Comparison of ENCODE assay signal across 14 cellular contexts in the genomic region with DNA sequence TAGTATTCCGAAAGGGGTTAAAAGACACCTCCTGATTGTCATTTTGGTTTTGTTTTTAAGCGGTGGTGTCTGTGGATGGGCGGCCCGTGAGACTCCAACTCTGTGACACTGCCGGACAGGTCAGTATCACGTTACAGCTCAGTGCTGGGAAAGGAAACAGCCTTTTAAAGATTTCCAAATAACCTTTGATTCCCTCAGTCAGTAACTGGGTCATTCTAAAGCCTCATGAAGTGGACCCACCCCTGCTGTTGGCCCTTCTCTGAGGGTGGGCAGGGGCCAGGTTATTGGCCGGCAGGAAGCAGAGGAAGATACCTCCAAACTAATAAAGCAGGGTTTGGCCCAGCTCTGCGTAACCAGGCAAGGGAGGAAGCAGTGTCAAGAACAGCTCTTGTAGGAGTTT. TPM values are rescaled to one million over a fixed set of nuclear protein-coding genes. Genes with fewer than 3 reads are reported as not detected.
DNase-seq lines count a peak whose midpoint lies in the region; ATAC-seq and TF ChIP-seq lines count a peak whose summit lies in the region.
"Had no signal": no experiment of that assay in that cellular context is flagged by ENCODE, and none has a peak within 500 bp of the region (broad histone marks: within the 10 kb centered on the region; RNA-seq: fewer than 3 reads in every experiment).

No MANE protein-coding gene starts in this region.

- no peak overlapping the region for H2BK5ac ChIP-seq in mesendoderm (ENCODE audit: low read length)

- no peak overlapping the region for H3K56ac ChIP-seq in mesendoderm (ENCODE audit: low read length)

- peak; percentile 31 to 58 (median 55) for ATAC-seq in right lobe of liver
- ATAC-seq in GM18907 (IDR thresholded peaks at IDR 0.05; ENCODE audit: unreplicated experiment) = no peak
- ATAC-seq in HG03469 (IDR thresholded peaks at IDR 0.05; ENCODE audit: unreplicated experiment) = no peak

- intact Hi-C loops in right lobe of liver (cut with DNase I) = loop anchor here in 1 of 2 donors (10.0 kb wide), 1 partner anchor 487 kb away; no protein-coding TSS in a partner anchor

- no peaks in the 10 kb centered on the region for H3K79me2 ChIP-seq in mesendoderm (ENCODE audit: control insufficient read depth, insufficient read depth, low read length)

- H3K23ac ChIP-seq in mesendoderm (ENCODE audit: low read length) = no peak overlapping the region

- H3K27me3 Mint-ChIP-seq in CD8-positive, alpha-beta memory T cell = peaks cover 0 to 5% of the 10 kb centered on the region in 2 donors
- peaks cover under 1% of the 10 kb centered on the region for H3K27me3 Mint-ChIP-seq in brain

- 16% methylated on average over 8 of the region's 8 CpGs for WGBS in right lobe of liver (ENCODE audit: insufficient coverage, low coverage, low lambda C conversion rate, missing lambda C conversion rate)
- no CpG with 5 or more reads among the region's 8 CpGs for WGBS in mesendoderm (ENCODE audit: extremely low coverage, insufficient coverage, low lambda C conversion rate)

- no peaks in the 10 kb centered on the region for H3K4me1 ChIP-seq in CD8-positive, alpha-beta memory T cell (ENCODE audit: insufficient read depth, low read length)
- H3K4me1 ChIP-seq in right lobe of liver (peaks cover 0 to 30% (median 13%) of the 10 kb centered on the region in 4 donors), mesendoderm (ENCODE audit: control insufficient read depth, low read depth, low read length) (no peaks in the 10 kb centered on the region)

- H4K5ac ChIP-seq in mesendoderm (ENCODE audit: low read length) = no peak overlapping the region

- no peak overlapping the region for H3K27ac ChIP-seq in CD8-positive, alpha-beta memory T cell (ENCODE audit: low read depth, low read length)
- H3K27ac ChIP-seq in right lobe of liver (peak overlapping the region; percentile 98 to 100 (median 99)), skin epidermis (peak overlapping the region in 11 of 21 experiments; percentile 30 to 96 (median 86)), mesendoderm (ENCODE audit: low read depth, low read length) (no peak overlapping the region)
- H3K27ac ChIP-seq: C4-2B had no signal

- peaks cover 37 to 68% (median 40%) of the 10 kb centered on the region in 3 donors for H3K4me1 Mint-ChIP-seq in CD8-positive, alpha-beta memory T cell
- peaks cover 55% of the 10 kb centered on the region for H3K4me1 Mint-ChIP-seq in brain

- TF ChIP-seq POLR2A in right lobe of liver (IDR thresholded peaks at IDR 0.05) = peak; percentile 73

- CTCF ChIA-PET in CD8-positive, alpha-beta memory T cell (lab: Charles Lee) = interaction anchor here (1.4 kb wide), 1 partner anchor 490 kb away, joined by 6 read pairs; no protein-coding TSS in a partner anchor

- TF ChIP-seq CTCF in brain (conservative IDR thresholded peaks at IDR 0.05) (no peak), right lobe of liver (IDR thresholded peaks at IDR 0.05) (no peak)

- no peak overlapping the region for H4K8ac ChIP-seq in mesendoderm (ENCODE audit: low read depth, low read length)

- no peak overlapping the region for H3K4ac ChIP-seq in mesendoderm (ENCODE audit: low read depth, low read length)

- H2BK15ac ChIP-seq in mesendoderm (replicated peaks; ENCODE audit: low read depth) = no peak overlapping the region

- no peak overlapping the region for H2BK120ac ChIP-seq in mesendoderm (ENCODE audit: low read depth, low read length)

- H2AK5ac ChIP-seq in mesendoderm (ENCODE audit: low read length) = no peak overlapping the region

- H3K18ac ChIP-seq in mesendoderm (ENCODE audit: low read length) = no peak overlapping the region

- no peaks in the 10 kb centered on the region for H3K27me3 ChIP-seq in CD8-positive, alpha-beta memory T cell (ENCODE audit: insufficient read depth, low read length, poor library complexity, severe bottlenecking)
- H3K27me3 ChIP-seq in right lobe of liver = no peaks in the 10 kb centered on the region
- H3K27me3 ChIP-seq in mesendoderm (ENCODE audit: insufficient read depth, low read length, poor library complexity) = no peaks in the 10 kb centered on the region
- H3K27me3 ChIP-seq: MG63 had no signal

- no peaks in the 10 kb centered on the region for H3K36me3 ChIP-seq in CD8-positive, alpha-beta memory T cell (ENCODE audit: insufficient read depth, low read length)
- peaks cover 0 to 17% (median 0%) of the 10 kb centered on the region in 4 donors for H3K36me3 ChIP-seq in right lobe of liver
- H3K36me3 ChIP-seq in mesendoderm (ENCODE audit: control insufficient read depth, insufficient read depth, low read length) = no peaks in the 10 kb centered on the region
- H3K36me3 ChIP-seq: MG63 had no signal

- no peak for DNase-seq in CD8-positive, alpha-beta memory T cell
- peak in 2 of 3 donors; percentile 57 to 59 for DNase-seq in right lobe of liver
- no peak for DNase-seq in kidney glomerular epithelial cell (lab: John Stamatoyannopoulos, UW)
- DNase-seq in mesendoderm = no peak
- DNase-seq: foreskin fibroblast, HFFc6, MG63, NCI-H524 treated with DMSO at 0.1 percent for 48 hours, SK-N-SH had no signal

- H3K36me3 Mint-ChIP-seq in CD8-positive, alpha-beta memory T cell = peaks cover 6 to 20% (median 6%) of the 10 kb centered on the region in 3 donors
- H3K36me3 Mint-ChIP-seq in brain = peaks cover 43% of the 10 kb centered on the region

- H3K79me1 ChIP-seq in mesendoderm (ENCODE audit: low read length) = no peaks in the 10 kb centered on the region

- no peak overlapping the region for H3K4me3 ChIP-seq in CD8-positive, alpha-beta memory T cell (ENCODE audit: low read length)
- H3K4me3 ChIP-seq in right lobe of liver (peak overlapping the region; percentile 83 to 85 (median 85)), skin epidermis (peak overlapping the region in 2 of 7 experiments; percentile 82 to 84), mesendoderm (ENCODE audit: low read length) (no peak overlapping the region)
- H3K4me3 ChIP-seq: MG63 had no signal

- no peaks in the 10 kb centered on the region for H3K9me3 ChIP-seq in CD8-positive, alpha-beta memory T cell (ENCODE audit: low read length)
- H3K9me3 ChIP-seq in right lobe of liver = no peaks in the 10 kb centered on the region
- H3K9me3 ChIP-seq: MG63, SK-N-SH had no signal

- H3K4me2 ChIP-seq in mesendoderm (ENCODE audit: low read length) = no peak overlapping the region
- H3K4me2 ChIP-seq: SK-N-SH had no signal

- POLR2A ChIA-PET in CD8-positive, alpha-beta memory T cell (lab: Charles Lee) = interaction anchor here (0.7 kb wide), 1 partner anchor 784 kb away, joined by 6 read pairs; no protein-coding TSS in a partner anchor

- no peak overlapping the region for H3K9ac ChIP-seq in mesendoderm (ENCODE audit: low read length)
- H3K9ac ChIP-seq: SK-N-SH had no signal

- no peaks in the 10 kb centered on the region for H3K9me3 Mint-ChIP-seq in CD8-positive, alpha-beta memory T cell
- no peaks in the 10 kb centered on the region for H3K9me3 Mint-ChIP-seq in brain

- H3K4me3 Mint-ChIP-seq in CD8-positive, alpha-beta memory T cell = peak overlapping the region; percentile 89 to 96 (median 94)
- H3K4me3 Mint-ChIP-seq in brain = peak overlapping the region; percentile 92 to 99 (median 97)
- H3K4me3 Mint-ChIP-seq: HFFc6 had no signal

- H3K27ac Mint-ChIP-seq in CD8-positive, alpha-beta memory T cell = peak overlapping the region; percentile 32 to 91 (median 87)
- H3K27ac Mint-ChIP-seq in brain = peak overlapping the region in 3 of 5 experiments; percentile 83 to 89 (median 87)
- H3K27ac Mint-ChIP-seq: HFFc6 had no signal

RNA-seq across cellular contexts. Expression of a gene that starts 2.3 kb away (rescaled TPM):
- total RNA-seq in CD8-positive, alpha-beta memory T cell = under 1 TPM; 0.64 to 0.88 TPM
- polyA plus RNA-seq in CD8-positive, alpha-beta memory T cell = 2.3 TPM
- polyA plus RNA-seq in brain (ENCODE audit: insufficient read depth, low read depth, low replicate concordance) = 18.4 TPM
- 10 to 100 TPM; 16.6 to 22.2 (median 19.6) TPM for total RNA-seq in right lobe of liver
- 4.1 TPM for polyA plus RNA-seq in mesendoderm (2013, experiment 1 of 2)
- polyA plus RNA-seq in mesendoderm (2013, experiment 2 of 2) = 4.4 TPM

Comparison
In these comparisons a context has a peak if more than half of its experiments do, and no peak if none do; other contexts are left out.
1. DNase-seq: peak in right lobe of liver (2 of 3); none in CD8-positive, alpha-beta memory T cell (0 of 5), kidney glomerular epithelial cell (single experiment) and mesendoderm (single experiment).
2. H3K27ac ChIP-seq: peak in right lobe of liver (3 of 3) and skin epidermis (11 of 21); none in CD8-positive, alpha-beta memory T cell (single experiment) and mesendoderm (single experiment).
3. H3K4me3 ChIP-seq: peak in right lobe of liver (3 of 3); none in CD8-positive, alpha-beta memory T cell (single experiment) and mesendoderm (single experiment).
4. ATAC-seq: peak in right lobe of liver (4 of 4); none in GM18907 (single experiment) and HG03469 (single experiment).
5. RNA of a gene that starts 2.3 kb away (total RNA-seq): 16.6 to 22.2 TPM in right lobe of liver; 0.64 to 0.88 TPM in CD8-positive, alpha-beta memory T cell; every median in the first group is over 4 times any median in the second.